1 cellular context compared by ENCODE assay signal in genomic region chr13:47478985-47479384, GRCh38.
TF ChIP-seq lines count a peak whose summit lies in the region.

No MANE protein-coding gene starts in this region.

TF ChIP-seq in HepG2, 621 proteins besides CTCF, POLR2A, EP300 and RAD21 (continued from another document):
- no peak for TF ChIP-seq SKIL (CRISPR knock-in tag; IDR thresholded peaks at IDR 0.05; ENCODE audit: borderline replicate concordance)
- TF ChIP-seq DDIT3 (CRISPR knock-in tag; IDR thresholded peaks at IDR 0.05) = no peak
- no peak for TF ChIP-seq ZFYVE20 (CRISPR knock-in tag; IDR thresholded peaks at IDR 0.05; ENCODE audit: borderline replicate concordance, low read depth)
- no peak for TF ChIP-seq ZNF446 (CRISPR knock-in tag; IDR thresholded peaks at IDR 0.05)
